9 cellular contexts compared by ENCODE assay signal in genomic region chr16:10213748-10214147, GRCh38. TPM values are rescaled to one million over a fixed set of nuclear protein-coding genes. Genes with fewer than 3 reads are reported as not detected.
"Had no signal": no experiment of that assay in that cellular context is flagged by ENCODE, and none has a peak within 500 bp of the region (broad histone marks: within the 10 kb centered on the region; RNA-seq: fewer than 3 reads in every experiment).

No MANE protein-coding gene starts in this region.

- H3K27ac ChIP-seq: GM23248 had no signal

- H3K36me3 ChIP-seq: HAP-1 had no signal

- H3K9me3 ChIP-seq: HAP-1 had no signal

- H3K4me1 ChIP-seq: HAP-1 had no signal

- H3K4me3 ChIP-seq: GM23248, GM23338, HAP-1 had no signal

- ATAC-seq: GM23338, HCT116 had no signal

- DNase-seq: GM23248, GOT3, H7, H9, HCEC 1CT, HFFc6 had no signal

RNA-seq across cellular contexts. Expression of gene GRIN2A, which starts 31.5 kb away (rescaled TPM):
- total RNA-seq: GM23248 had no signal
- polyA plus RNA-seq: GM23248 had no signal
